13 cellular contexts compared by ENCODE assay signal in the genomic region with DNA sequence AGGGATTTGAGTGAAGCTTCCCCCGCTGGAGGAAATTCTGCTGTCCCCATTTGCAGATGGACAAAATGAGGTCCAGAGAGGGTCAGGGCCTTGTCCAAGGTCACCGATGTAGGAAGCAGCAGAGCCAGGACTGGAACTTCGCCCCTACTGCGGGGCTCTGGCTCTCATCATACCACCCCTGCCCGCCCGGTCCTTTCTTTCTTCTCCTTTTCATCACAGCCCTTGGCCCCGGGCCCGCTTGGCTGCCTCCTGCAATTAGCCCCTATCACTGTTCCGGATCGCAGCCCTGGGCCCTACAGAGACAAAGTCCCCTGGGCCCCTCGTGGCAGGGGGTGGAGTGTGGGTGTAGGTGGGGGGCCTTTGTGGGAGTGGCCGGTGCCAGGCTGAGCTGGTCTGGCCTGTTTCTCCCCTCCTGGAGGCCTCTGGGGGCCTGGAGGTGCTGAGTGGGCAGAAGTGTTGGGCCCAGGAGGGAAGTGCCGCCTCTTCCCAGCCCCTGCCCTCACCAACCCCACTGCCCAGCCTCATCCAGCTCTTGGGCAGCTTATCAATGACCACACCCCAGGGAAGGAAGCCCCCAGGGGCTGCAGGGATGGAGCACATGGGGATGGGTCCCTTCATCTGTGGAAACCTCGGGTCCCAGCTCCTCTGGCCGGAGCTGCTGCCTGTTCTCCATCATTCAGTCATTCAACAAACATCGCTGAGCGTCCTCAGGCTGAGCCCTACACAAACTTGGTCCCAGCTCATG. TPM values are rescaled to one million over a fixed set of nuclear protein-coding genes. Genes with fewer than 3 reads are reported as not detected.
A peak's percentile ranks its signal among the peaks of the same experiment; 100 is the strongest.
DNase-seq lines count a peak whose midpoint lies in the region; ATAC-seq and TF ChIP-seq lines count a peak whose summit lies in the region.
"Had no signal": no experiment of that assay in that cellular context is flagged by ENCODE, and none has a peak within 500 bp of the region (broad histone marks: within the 10 kb centered on the region; RNA-seq: fewer than 3 reads in every experiment).

No MANE protein-coding gene starts in this region.

- H3K4me3 Mint-ChIP-seq in memory B cell: no peak overlapping the region

- no peaks in the 10 kb centered on the region for H3K9me3 ChIP-seq in WERI-Rb-1 (ENCODE audit: severe bottlenecking)

- H3K27ac ChIP-seq in WERI-Rb-1: no peak overlapping the region

- H3K4me1 Mint-ChIP-seq in memory B cell: peaks cover 9% of the 10 kb centered on the region

- no peak for TF ChIP-seq CTCF in WERI-Rb-1 (IDR thresholded peaks at IDR 0.05; ENCODE audit: low read depth, low read length)

- H3K36me3 Mint-ChIP-seq in memory B cell: no peaks in the 10 kb centered on the region

- no peaks in the 10 kb centered on the region for H3K9me3 Mint-ChIP-seq in memory B cell

- DNase-seq in 8988T (peak; percentile 11), SK-N-DZ (ENCODE audit: low spot score) (peak; percentile 66), memory B cell (ENCODE audit: low spot score in 2 of 2) (no peak), SHP77 treated with DMSO at 0.1 percent for 48 hours (lab: John Stamatoyannopoulos, UW) (no peak), WERI-Rb-1 (no peak)
- DNase-seq in stimulated activated CD4-positive, alpha-beta T cell treated with anti-CD3 and anti-CD28 coated beads, Interleukin-2, amount 100 ng/mL, for 48 hours: no peak
- DNase-seq: activated gamma-delta T cell treated with Interleukin-2 at 50 U/mL for 16 hours, IMR-90, mammary epithelial cell, NCI-H510A, T-helper 9 cell had no signal

- H3K27me3 ChIP-seq in WERI-Rb-1 (ENCODE audit: insufficient read depth, low read depth, severe bottlenecking): no peaks in the 10 kb centered on the region

- TF ChIP-seq POLR2A in GM18526 (IDR thresholded peaks at IDR 0.05; ENCODE audit: extremely low read depth, insufficient read length): peak; percentile 4

- H3K4me3 ChIP-seq in WERI-Rb-1 (ENCODE audit: low read depth, low read length): no peak overlapping the region

- ATAC-seq in memory B cell (ENCODE audit: low read depth) (peak; percentile 86), GM19452 (IDR thresholded peaks at IDR 0.05; ENCODE audit: unreplicated experiment) (no peak)

- H3K36me3 ChIP-seq in WERI-Rb-1: peaks cover 3% of the 10 kb centered on the region; the same call in 1 of the 2 replicates

- H3K27me3 Mint-ChIP-seq in memory B cell: peaks cover 36% of the 10 kb centered on the region

- H3K27ac Mint-ChIP-seq in memory B cell: no peak overlapping the region

RNA-seq across cellular contexts. Expression of a gene that starts 3.4 kb away (rescaled TPM):
- 3.9 and 4.1 TPM in 2 replicates for polyA plus RNA-seq in SK-N-DZ (2014; cell fraction: cytosol; rRNA removed)
- 3.2 and 3.3 TPM in 2 replicates for polyA plus RNA-seq in SK-N-DZ (2014; cell fraction: nucleus; rRNA removed)
- polyA plus RNA-seq: mammary epithelial cell had no signal

RNA-seq across cellular contexts. Expression of a gene that starts 58.7 kb away (rescaled TPM):
- 92.4 and 120 TPM in 2 replicates for polyA plus RNA-seq in SK-N-DZ (2014; cell fraction: cytosol; rRNA removed)
- 74.4 and 98.6 TPM in 2 replicates for polyA plus RNA-seq in SK-N-DZ (2014; cell fraction: nucleus; rRNA removed)

RNA-seq across cellular contexts. Expression of a gene that starts 59.0 kb away (rescaled TPM):
- 186 and 209 TPM in 2 replicates for polyA plus RNA-seq in SK-N-DZ (2014; cell fraction: cytosol; rRNA removed)
- 411 and 553 TPM in 2 replicates for polyA plus RNA-seq in SK-N-DZ (2014; cell fraction: nucleus; rRNA removed)

Comparison
In these comparisons a context has a peak if more than half of its experiments do, and no peak if none do; other contexts are left out.
1. DNase-seq: peak in 8988T (single experiment) and SK-N-DZ (single experiment); none in memory B cell (0 of 2), SHP77 treated with DMSO at 0.1 percent for 48 hours (single experiment), WERI-Rb-1 (single experiment) and stimulated activated CD4-positive, alpha-beta T cell treated with anti-CD3 and anti-CD28 coated beads, Interleukin-2, amount 100 ng/mL, for 48 hours (0 of 2).